8 cellular contexts compared by ENCODE assay signal in genomic region chr12:121060149-121061001, GRCh38. TPM values are rescaled to one million over a fixed set of nuclear protein-coding genes. Genes with fewer than 3 reads are reported as not detected.
DNase-seq lines count a peak whose midpoint lies in the region; ATAC-seq and TF ChIP-seq lines count a peak whose summit lies in the region.

No MANE protein-coding gene starts in this region.

- H3K9me3 Mint-ChIP-seq in CD14-positive monocyte (no peaks in the 10 kb centered on the region), natural killer cell (no peaks in the 10 kb centered on the region)

- DNase-seq in CD14-positive monocyte (ENCODE audit: low spot score), result peak; percentile 69
- DNase-seq in NOMO-1 treated with DMSO at 0.1 percent for 48 hours (lab: John Stamatoyannopoulos, UW; ENCODE audit: unreplicated experiment), result peak; percentile 86
- DNase-seq in activated T-cell treated with anti-CD3 and anti-CD28 coated beads for 48 hours (ENCODE audit: low read depth), result peak; percentile 27
- DNase-seq in esophagus squamous epithelium (lab: John Stamatoyannopoulos, UW), result no peak
- peak; percentile 53 for DNase-seq in natural killer cell

- TF ChIP-seq POLR2A in GM18951 (IDR thresholded peaks at IDR 0.05; ENCODE audit: extremely low read depth, insufficient read depth, insufficient read length) (peak; percentile 30), esophagus squamous epithelium (IDR thresholded peaks at IDR 0.05) (no peak)

- H3K4me3 Mint-ChIP-seq in CD14-positive monocyte (peak overlapping the region; percentile 76 to 94), natural killer cell (peak overlapping the region; percentile 92)

- peaks cover 0 to 15% (median 8%) of the 10 kb centered on the region in 3 donors for H3K4me1 ChIP-seq in esophagus squamous epithelium
- H3K4me1 ChIP-seq in urinary bladder (ENCODE audit: insufficient read depth), result no peaks in the 10 kb centered on the region

- peak overlapping the region; percentile 17 to 59 (median 35) for H3K4me3 ChIP-seq in esophagus squamous epithelium
- H3K4me3 ChIP-seq in urinary bladder (ENCODE audit: low read depth, low read length), result peak overlapping the region; percentile 8

- H3K9me3 ChIP-seq in esophagus squamous epithelium, result no peaks in the 10 kb centered on the region

- H3K27ac ChIP-seq in esophagus squamous epithelium (peak overlapping the region; percentile 60 to 79 (median 65)), urinary bladder (ENCODE audit: low read depth) (peak overlapping the region; percentile 26)

- WGBS in esophagus squamous epithelium, 2 donors, result 25 to 43% methylated on average over 8 to 12 of the region's 16 CpGs
- WGBS in urinary bladder, result 45% methylated on average over 16 of the region's 16 CpGs

- peaks cover 8% of the 10 kb centered on the region for H3K4me1 Mint-ChIP-seq in CD14-positive monocyte
- H3K4me1 Mint-ChIP-seq in natural killer cell, result peaks cover 10% of the 10 kb centered on the region in 2 donors

- in situ Hi-C loops in GM18951 (cut with MboI; ENCODE audit: low sequenced_read_pairs, unreplicated experiment), result no loop called here

- H3K36me3 Mint-ChIP-seq in CD14-positive monocyte (no peaks in the 10 kb centered on the region), natural killer cell (no peaks in the 10 kb centered on the region)

- intact Hi-C loops in CD14-positive monocyte (cut with micrococcal nuclease) (loop anchor here (5.0 kb wide), 4 partner anchors 37 to 162 kb away; partner anchors contain the start of gene C12orf43 (in 1 of the 2)), esophagus squamous epithelium (cut with DNase I) (no loop called here), natural killer cell (cut with micrococcal nuclease) (loop anchor here (1.0 kb wide), 8 partner anchors 21 to 477 kb away; partner anchors contain the start of genes C12orf43 and OASL)

- H3K27me3 ChIP-seq in esophagus squamous epithelium, result no peaks in the 10 kb centered on the region

- H3K27ac Mint-ChIP-seq in CD14-positive monocyte (peak overlapping the region; percentile 83 to 96 (median 94)), natural killer cell (peak overlapping the region; percentile 95 to 97)

- peaks cover 2 to 4% (median 2%) of the 10 kb centered on the region in 3 donors for H3K27me3 Mint-ChIP-seq in CD14-positive monocyte (ENCODE audit: low read depth in 3 of 3)
- H3K27me3 Mint-ChIP-seq in natural killer cell (ENCODE audit: low read depth in 2 of 2), result no peaks in the 10 kb centered on the region

- no peaks in the 10 kb centered on the region for H3K36me3 ChIP-seq in esophagus squamous epithelium
- no peaks in the 10 kb centered on the region for H3K36me3 ChIP-seq in urinary bladder (ENCODE audit: insufficient read depth)

- ATAC-seq in HG03135 (IDR thresholded peaks at IDR 0.05; ENCODE audit: unreplicated experiment), result peak; percentile 81
- ATAC-seq in natural killer cell, result peak; percentile 92 to 96 (median 93)

- TF ChIP-seq CTCF in CD14-positive monocyte (IDR thresholded peaks at IDR 0.05) (peak; percentile 72), esophagus squamous epithelium (IDR thresholded peaks at IDR 0.05) (peak; percentile 27 to 68 (median 35)), natural killer cell (IDR thresholded peaks at IDR 0.05) (peak; percentile 43)

RNA-seq across cellular contexts. Expression of gene OASL, which starts 21.3 kb away (rescaled TPM):
- polyA plus RNA-seq in CD14-positive monocyte (10 to 100 TPM; 13.4 to 14.9 TPM), urinary bladder (1.0 TPM)
- total RNA-seq in esophagus squamous epithelium (1 to 10 TPM; 2.4 to 9.7 (median 6.6) TPM), natural killer cell (10 to 100 TPM in 2 of 3 donors, 1 to 10 TPM in 1; 7.5 to 48.0 (median 35.2) TPM), urinary bladder (0.85 TPM)

RNA-seq across cellular contexts. Expression of gene C12orf43, which starts 44.1 kb away (rescaled TPM):
- 10 to 100 TPM in 1 of 2 donors, 1 to 10 TPM in 1; 9.6 to 10.9 TPM for polyA plus RNA-seq in CD14-positive monocyte
- total RNA-seq in esophagus squamous epithelium, result 10 to 100 TPM in 1 of 4 donors, 1 to 10 TPM in 3; 7.8 to 15.6 (median 8.6) TPM
- 10 to 100 TPM; 16.0 to 19.9 (median 18.0) TPM for total RNA-seq in natural killer cell
- total RNA-seq in urinary bladder, result 13.1 TPM
- polyA plus RNA-seq in urinary bladder, result 16.4 TPM
